Comparison of ENCODE assay signal across 18 cellular contexts in the genomic region with DNA sequence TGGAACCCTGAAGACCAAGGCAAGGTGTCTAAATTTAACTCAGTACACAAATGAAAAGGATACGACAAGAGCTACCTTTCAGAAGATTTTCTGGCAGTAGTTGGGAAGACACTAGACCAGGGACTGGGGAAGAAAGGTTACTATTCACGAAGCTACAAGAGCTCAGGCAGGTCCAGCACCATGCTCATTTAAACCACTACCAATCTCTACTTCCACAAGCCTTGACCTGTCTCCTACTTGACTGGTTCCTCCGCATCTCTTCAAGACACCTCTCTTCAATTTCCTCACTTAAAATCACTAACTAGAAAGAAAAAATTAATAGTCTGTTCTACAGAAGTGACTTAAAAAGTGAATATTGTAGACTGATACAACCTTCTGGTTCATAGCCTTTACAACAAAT.
"Had no signal": no experiment of that assay in that cellular context is flagged by ENCODE, and none has a peak within 500 bp of the region (broad histone marks: within the 10 kb centered on the region; RNA-seq: fewer than 3 reads in every experiment).

No MANE protein-coding gene starts in this region.

- H3K27me3 ChIP-seq: foreskin keratinocyte, neutrophil, spleen, testis, tibial nerve, upper lobe of right lung, vagina had no signal

- H3K36me3 ChIP-seq: neutrophil, upper lobe of right lung, vagina had no signal

- H3K27ac ChIP-seq: foreskin keratinocyte, neutrophil, spleen, testis, tibial nerve, upper lobe of right lung, vagina had no signal

- H3K9me3 ChIP-seq: neutrophil, spleen, testis, tibial nerve, upper lobe of right lung, vagina had no signal

- H3K4me3 ChIP-seq: lung, spleen, testis, tibial nerve, upper lobe of right lung, vagina had no signal

- FAIRE-seq: kidney had no signal

- H3K27me3 Mint-ChIP-seq: effector memory CD8-positive, alpha-beta T cell; stimulated activated naive CD8-positive, alpha-beta T cell treated with anti-CD3 and anti-CD28 coated beads, Interleukin-15, Interleukin-2, amounts not matched to agents 100 ng/mL and 50 ng/mL, for 24 hours had no signal

- DNase-seq: effector memory CD8-positive, alpha-beta T cell; immature natural killer cell; kidney; left colon; left ventricle myocardium superior; mesenchymal stem cell; midbrain; posterior cingulate gyrus; spleen; testis; upper lobe of right lung had no signal

- H3K9me3 Mint-ChIP-seq: effector memory CD8-positive, alpha-beta T cell; immature natural killer cell; stimulated activated naive CD8-positive, alpha-beta T cell treated with anti-CD3 and anti-CD28 coated beads, Interleukin-15, Interleukin-2, amounts not matched to agents 100 ng/mL and 50 ng/mL, for 24 hours had no signal

- H3K4me3 Mint-ChIP-seq: effector memory CD8-positive, alpha-beta T cell; immature natural killer cell; stimulated activated naive CD8-positive, alpha-beta T cell treated with anti-CD3 and anti-CD28 coated beads, Interleukin-15, Interleukin-2, amounts not matched to agents 100 ng/mL and 50 ng/mL, for 24 hours had no signal

- H3K4me1 ChIP-seq: testis, tibial nerve, upper lobe of right lung had no signal

- H3K27ac Mint-ChIP-seq: effector memory CD8-positive, alpha-beta T cell; stimulated activated naive CD8-positive, alpha-beta T cell treated with anti-CD3 and anti-CD28 coated beads, Interleukin-15, Interleukin-2, amounts not matched to agents 100 ng/mL and 50 ng/mL, for 24 hours had no signal

- ATAC-seq: effector memory CD8-positive, alpha-beta T cell; foreskin keratinocyte; left colon; left ventricle myocardium superior; sciatic nerve; upper lobe of right lung had no signal
